8 cellular contexts compared by ENCODE assay signal in the genomic region with DNA sequence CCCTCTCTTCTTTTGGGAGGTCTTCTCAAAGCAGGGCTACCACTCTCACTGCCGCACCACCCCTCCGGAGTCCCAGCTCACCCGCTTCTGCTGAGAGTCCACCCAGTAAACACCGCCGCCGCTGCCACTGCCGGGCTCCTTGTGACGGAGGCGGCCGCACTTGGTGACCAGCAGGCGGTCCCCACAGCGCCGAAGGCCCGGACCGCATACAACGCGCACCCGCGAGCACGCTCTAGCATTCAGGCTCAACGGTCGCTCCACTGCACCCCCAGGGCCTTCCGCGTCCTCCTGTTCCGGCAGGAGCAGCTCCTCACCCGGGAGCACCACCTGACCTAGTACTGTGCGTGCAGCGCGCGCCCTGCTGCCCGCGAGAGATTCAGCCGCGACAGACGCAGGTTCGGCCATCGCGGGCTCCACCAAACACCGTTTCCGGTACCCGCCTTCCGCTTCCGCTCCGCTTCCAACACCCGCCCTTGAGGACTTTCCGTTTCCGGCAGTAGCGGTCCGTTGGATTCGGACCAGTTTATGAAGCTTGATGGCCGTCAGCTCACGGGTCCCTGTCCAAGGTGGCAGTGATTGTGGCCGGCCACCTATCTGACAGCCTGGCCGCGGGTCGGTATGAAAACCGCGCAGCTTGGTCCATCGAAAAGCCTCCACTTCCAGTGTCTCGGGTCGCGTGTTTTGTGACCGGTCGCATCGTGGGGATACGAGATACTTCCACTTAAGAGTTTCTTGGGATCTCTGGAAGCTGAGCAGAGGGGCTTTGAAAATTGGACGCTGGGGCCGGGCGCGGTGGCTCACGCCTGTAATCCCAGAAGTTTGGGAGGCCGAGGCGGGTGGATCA. TPM values are rescaled to one million over a fixed set of nuclear protein-coding genes. Genes with fewer than 3 reads are reported as not detected.
DNase-seq lines count a peak whose midpoint lies in the region; TF ChIP-seq lines count a peak whose summit lies in the region.

A gene (minus strand): TSS at position 425 of the 844 bp plus-strand sequence. CDS start 20 bp downstream, at position 405.

- TF ChIP-seq RAD21 in SK-N-SH (IDR thresholded peaks at IDR 0.05; ENCODE audit: low read length) = no peak

- CTCF ChIA-PET in SK-N-SH (lab: Yijun Ruan, JAX) = interaction anchor here (0.6 to 1.7 kb wide), 8 partner anchors 11 to 725 kb away, joined by 3 to 5 read pairs (median 4); a partner anchor contains a TSS

- no peaks in the 10 kb centered on the region for H3K9me2 ChIP-seq in SK-N-SH

- no peaks in the 10 kb centered on the region for H4K20me1 ChIP-seq in SK-N-SH (ENCODE audit: insufficient read depth)

- H3K9me3 Mint-ChIP-seq in activated naive CD4-positive, alpha-beta T cell treated with anti-CD3 and anti-CD28 coated beads, Interleukin-2, amount 50 U/mL, for 24 hours = no peaks in the 10 kb centered on the region
- peaks cover 14% of the 10 kb centered on the region for H3K9me3 Mint-ChIP-seq in glutamatergic neuron (ENCODE audit: unreplicated experiment)

- intact Hi-C loops in ovary (cut with DNase I) = loop anchor here in 3 of 4 donors (5.0 to 10.0 kb wide), 4 partner anchors 70 to 233 kb away; a partner anchor contains a TSS
- intact Hi-C loops in thyroid gland (cut with DNase I) = no loop called here

- TF ChIP-seq POLR2A in ovary (IDR thresholded peaks at IDR 0.05) (peak; percentile 43), thyroid gland (IDR thresholded peaks at IDR 0.05) (peak in 1 of 2 donors; percentile 72)

- H2AFZ ChIP-seq in SK-N-SH (ENCODE audit: low read depth) = peak within 1 kb of the TSS; percentile 95

- H3K27ac Mint-ChIP-seq in activated naive CD4-positive, alpha-beta T cell treated with anti-CD3 and anti-CD28 coated beads, Interleukin-2, amount 50 U/mL, for 24 hours = peak within 1 kb of the TSS; percentile 97
- H3K27ac Mint-ChIP-seq in glutamatergic neuron (ENCODE audit: unreplicated experiment) = peak within 1 kb of the TSS; percentile 95

- H3K9me3 ChIP-seq in SK-N-SH = no peaks in the 10 kb centered on the region
- no peaks in the 10 kb centered on the region for H3K9me3 ChIP-seq in ovary
- H3K9me3 ChIP-seq in thyroid gland = no peaks in the 10 kb centered on the region

- H3K4me3 Mint-ChIP-seq in activated naive CD4-positive, alpha-beta T cell treated with anti-CD3 and anti-CD28 coated beads, Interleukin-2, amount 50 U/mL, for 24 hours = peak within 1 kb of the TSS; percentile 97
- peak within 1 kb of the TSS; percentile 95 for H3K4me3 Mint-ChIP-seq in glutamatergic neuron (ENCODE audit: unreplicated experiment)

- H3F3A ChIP-seq in SK-N-SH (replicated peaks; ENCODE audit: insufficient read depth) = peaks cover 19% of the 10 kb centered on the region

- POLR2A ChIA-PET in SK-N-SH (lab: Yijun Ruan, JAX) = interaction anchor here (0.6 to 1.9 kb wide), 11 partner anchors 10 to 1016 kb away, joined by 3 to 10 read pairs (median 3); a partner anchor contains a TSS

- peaks cover 5 to 13% of the 10 kb centered on the region in 2 experiments; a peak in 3 of 4 replicates for H3K4me1 ChIP-seq in SK-N-SH (ENCODE audit: control insufficient read depth in 1 of 2, insufficient read depth in 2 of 2, low read depth in 1 of 2, low read length in 1 of 2)
- peaks cover 4% of the 10 kb centered on the region for H3K4me1 ChIP-seq in ovary (ENCODE audit: insufficient read depth)
- H3K4me1 ChIP-seq in thyroid gland = peaks cover 0 to 7% of the 10 kb centered on the region in 2 donors

- no peaks in the 10 kb centered on the region for H3K27me3 Mint-ChIP-seq in activated naive CD4-positive, alpha-beta T cell treated with anti-CD3 and anti-CD28 coated beads, Interleukin-2, amount 50 U/mL, for 24 hours
- peaks cover 5% of the 10 kb centered on the region for H3K27me3 Mint-ChIP-seq in glutamatergic neuron (ENCODE audit: unreplicated experiment)

- TF ChIP-seq CTCF in HFF-Myc (IDR thresholded peaks at IDR 0.05; ENCODE audit: low read depth, low read length, missing control alignments) (no peak), SK-N-SH (IDR thresholded peaks at IDR 0.05) (peak; percentile 31), glutamatergic neuron (IDR thresholded peaks at IDR 0.05; ENCODE audit: partially characterized antibody, unreplicated experiment) (no peak), ovary (IDR thresholded peaks at IDR 0.05) (no peak), thyroid gland (IDR thresholded peaks at IDR 0.05) (peak in 2 of 6 experiments; percentile 4 to 9)

- under 1% methylated on average over 45 of the region's 73 CpGs for WGBS in SK-N-SH (ENCODE audit: low lambda C conversion rate)
- WGBS in ovary, 3 donors = 0 to 1% (median 1%) methylated on average over 73 of the region's 73 CpGs
- 2% methylated on average over 33 to 56 of the region's 73 CpGs for WGBS in thyroid gland, 2 donors

- H3K27me3 ChIP-seq in SK-N-SH (ENCODE audit: insufficient read depth) = no peaks in the 10 kb centered on the region
- H3K27me3 ChIP-seq in ovary = no peaks in the 10 kb centered on the region
- no peaks in the 10 kb centered on the region for H3K27me3 ChIP-seq in thyroid gland

- H3K79me2 ChIP-seq in SK-N-SH (ENCODE audit: insufficient read depth) = peaks cover 45% of the 10 kb centered on the region

- H3K4me2 ChIP-seq in SK-N-SH = peak within 1 kb of the TSS; percentile 95

- H3K4me3 ChIP-seq in GM08714 (ENCODE audit: low read length) (peak within 1 kb of the TSS; percentile 90), HFF-Myc (replicated peaks; ENCODE audit: low read depth, low read length) (peak within 1 kb of the TSS; percentile 83), SK-N-SH (ENCODE audit: low read depth in 2 of 2, low read length in 1 of 2) (peak within 1 kb of the TSS; percentile 89 to 99), ovary (peak within 1 kb of the TSS; percentile 95), thyroid gland (replicated peaks in 1 of 3) (peak within 1 kb of the TSS; percentile 76 to 93 (median 90))

- DNase-seq in HFF-Myc (ENCODE audit: extremely low read depth, low read depth) = peak; percentile 67
- DNase-seq in NAMALWA (ENCODE audit: low spot score) = peak; percentile 93
- DNase-seq in SK-N-SH = peak; percentile 89
- peak; percentile 91 for DNase-seq in glutamatergic neuron
- peak; percentile 77 to 89 (median 81) for DNase-seq in ovary
- peak; percentile 86 to 91 for DNase-seq in thyroid gland

- H3K9ac ChIP-seq in SK-N-SH = peak within 1 kb of the TSS; percentile 87

- peaks cover 10% of the 10 kb centered on the region for H3K36me3 Mint-ChIP-seq in activated naive CD4-positive, alpha-beta T cell treated with anti-CD3 and anti-CD28 coated beads, Interleukin-2, amount 50 U/mL, for 24 hours
- no peaks in the 10 kb centered on the region for H3K36me3 Mint-ChIP-seq in glutamatergic neuron (ENCODE audit: unreplicated experiment)

- TF ChIP-seq EP300 in SK-N-SH (IDR thresholded peaks at IDR 0.05; ENCODE audit: borderline replicate concordance in 1 of 2, low read depth in 1 of 2, low read length in 1 of 2) (no peak), ovary (IDR thresholded peaks at IDR 0.05) (no peak)

- H3K27ac ChIP-seq in SK-N-SH (ENCODE audit: low read depth in 2 of 2, low read length in 1 of 2) (peak within 1 kb of the TSS; percentile 51 to 85), ovary (peak within 1 kb of the TSS; percentile 58 to 65), thyroid gland (peak within 1 kb of the TSS; percentile 47 to 68 (median 63))

- H3K36me3 ChIP-seq in SK-N-SH (replicated peaks in 1 of 2; ENCODE audit: control insufficient read depth in 1 of 2, insufficient read depth in 2 of 2, low read length in 1 of 2) = peaks cover 40% of the 10 kb centered on the region in 2 experiments
- no peaks in the 10 kb centered on the region for H3K36me3 ChIP-seq in ovary
- H3K36me3 ChIP-seq in thyroid gland = peaks cover 16 to 19% of the 10 kb centered on the region in 2 donors

- H3K4me1 Mint-ChIP-seq in activated naive CD4-positive, alpha-beta T cell treated with anti-CD3 and anti-CD28 coated beads, Interleukin-2, amount 50 U/mL, for 24 hours = peaks cover 41% of the 10 kb centered on the region
- peaks cover 12% of the 10 kb centered on the region for H3K4me1 Mint-ChIP-seq in glutamatergic neuron (ENCODE audit: low read depth, unreplicated experiment)

TF ChIP-seq in SK-N-SH, 30 proteins besides CTCF, POLR2A, EP300 and RAD21 (continues in another document):
- TF ChIP-seq TAF1 (IDR thresholded peaks at IDR 0.05; ENCODE audit: borderline replicate concordance, low read depth, low read length) (peak; percentile 83; the same call in 1 of the 2 replicates), POLR2AphosphoS5 (IDR thresholded peaks at IDR 0.05; ENCODE audit: low read depth, low read length) (peak; percentile 93), RXRA (IDR thresholded peaks at IDR 0.05; ENCODE audit: borderline replicate concordance, low read depth) (no peak), GABPA (IDR thresholded peaks at IDR 0.05; ENCODE audit: low read depth) (peak; percentile 99), NFIC (IDR thresholded peaks at IDR 0.05; ENCODE audit: borderline replicate concordance) (peak; percentile 61)
- TF ChIP-seq, protein P1, sequence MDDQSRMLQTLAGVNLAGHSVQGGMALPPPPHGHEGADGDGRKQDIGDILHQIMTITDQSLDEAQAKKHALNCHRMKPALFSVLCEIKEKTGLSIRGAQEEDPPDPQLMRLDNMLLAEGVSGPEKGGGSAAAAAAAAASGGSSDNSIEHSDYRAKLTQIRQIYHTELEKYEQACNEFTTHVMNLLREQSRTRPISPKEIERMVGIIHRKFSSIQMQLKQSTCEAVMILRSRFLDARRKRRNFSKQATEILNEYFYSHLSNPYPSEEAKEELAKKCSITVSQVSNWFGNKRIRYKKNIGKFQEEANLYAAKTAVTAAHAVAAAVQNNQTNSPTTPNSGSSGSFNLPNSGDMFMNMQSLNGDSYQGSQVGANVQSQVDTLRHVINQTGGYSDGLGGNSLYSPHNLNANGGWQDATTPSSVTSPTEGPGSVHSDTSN (IDR thresholded peaks at IDR 0.05) = no peak

RNA-seq across cellular contexts. Expression of the gene that starts here (rescaled TPM):
- polyA plus RNA-seq in SK-N-SH (2012; rRNA removed) (44.0 and 53.6 TPM in 2 replicates), ovary (10 to 100 TPM; 21.1 to 21.8 TPM)
- 45.6 and 53.8 TPM in 2 replicates for polyA plus RNA-seq in SK-N-SH (2012; cell fraction: cytosol; rRNA removed)
- polyA plus RNA-seq in SK-N-SH (2012; cell fraction: nucleus; rRNA removed) = 41.5 and 70.7 TPM in 2 replicates
- total RNA-seq in glutamatergic neuron (ENCODE audit: unreplicated experiment) (45.4 TPM), ovary (10 to 100 TPM; 28.8 to 40.0 (median 35.2) TPM), thyroid gland (10 to 100 TPM; 39.9 to 53.1 (median 46.6) TPM)

Comparison
In these comparisons a context has a peak if more than half of its experiments do, and no peak if none do; other contexts are left out.
1. Peak in every context shown above with its lines: DNase-seq, H3K4me3 ChIP-seq and H3K27ac ChIP-seq.